8 cellular contexts compared by ENCODE assay signal in genomic region chr3:4302747-4303146, GRCh38. TPM values are rescaled to one million over a fixed set of nuclear protein-coding genes. Genes with fewer than 3 reads are reported as not detected.
DNase-seq lines count a peak whose midpoint lies in the region; ATAC-seq and TF ChIP-seq lines count a peak whose summit lies in the region.

No MANE protein-coding gene starts in this region.

- ATAC-seq in HG03378 (IDR thresholded peaks at IDR 0.05; ENCODE audit: unreplicated experiment), result peak; percentile 4

- POLR2A ChIA-PET in AG04449 (lab: Yijun Ruan, JAX), result no interaction called here

- H3K27ac ChIP-seq in breast epithelium (peak overlapping the region; percentile 95 to 97), mucosa of rectum (ENCODE audit: low read depth in 2 of 2, low read length in 2 of 2) (peak overlapping the region; percentile 81 to 92)

- TF ChIP-seq POLR2A in breast epithelium (IDR thresholded peaks at IDR 0.05), result no peak

- H3K4me3 ChIP-seq in AG04449 (ENCODE audit: low read depth, low read length) (peak overlapping the region; percentile 83), breast epithelium (peak overlapping the region; percentile 68 to 84 (median 71)), mucosa of rectum (ENCODE audit: low read length in 2 of 2) (peak overlapping the region; percentile 71 to 98)

- DNase-seq in AG04449 (ENCODE audit: low read depth, low spot score) (no peak), breast epithelium (ENCODE audit: low spot score in 2 of 2) (no peak), GF-D8 (lab: John Stamatoyannopoulos, UW) (no peak), NCI-H510A (lab: John Stamatoyannopoulos, UW) (no peak), NCI-H187 (lab: John Stamatoyannopoulos, UW) (no peak), NCI-H1417 treated with DMSO at 0.1 percent for 48 hours (lab: John Stamatoyannopoulos, UW) (no peak)

- H3K9me3 ChIP-seq in breast epithelium (no peaks in the 10 kb centered on the region), mucosa of rectum (ENCODE audit: control insufficient read depth in 2 of 2, low read length in 2 of 2) (no peaks in the 10 kb centered on the region)

- H3K27me3 ChIP-seq in breast epithelium (no peaks in the 10 kb centered on the region), mucosa of rectum (ENCODE audit: control insufficient read depth in 2 of 2, insufficient read depth in 2 of 2, low read length in 2 of 2) (no peaks in the 10 kb centered on the region)

- TF ChIP-seq CTCF in AG04449 (IDR thresholded peaks at IDR 0.05; ENCODE audit: insufficient read depth, low read length, missing control alignments), result no peak
- TF ChIP-seq CTCF in breast epithelium (IDR thresholded peaks at IDR 0.05), result no peak

- intact Hi-C loops in breast epithelium (cut with DNase I; ENCODE audit: low total_unique reads), result no loop called here

- H3K4me1 ChIP-seq in breast epithelium, result peaks cover 0 to 4% of the 10 kb centered on the region in 2 donors
- peaks cover 0 to 7% of the 10 kb centered on the region in 2 donors for H3K4me1 ChIP-seq in mucosa of rectum (ENCODE audit: control insufficient read depth in 2 of 2, insufficient read depth in 2 of 2, low read length in 2 of 2)

- H3K36me3 ChIP-seq in breast epithelium, result no peaks in the 10 kb centered on the region
- no peaks in the 10 kb centered on the region for H3K36me3 ChIP-seq in mucosa of rectum (ENCODE audit: control insufficient read depth in 2 of 2, insufficient read depth in 2 of 2, low read length in 2 of 2)

- peak overlapping the region in 1 of 2 donors; percentile 70 for H3K9ac ChIP-seq in mucosa of rectum (ENCODE audit: low read depth in 1 of 2, low read length in 2 of 2)

- CTCF ChIA-PET in AG04449 (lab: Yijun Ruan, JAX), result interaction anchor here (1.8 kb wide), 1 partner anchor 10 kb away, joined by 5 read pairs; no protein-coding TSS in a partner anchor

RNA-seq across cellular contexts. Expression of gene SETMAR, which starts 0.4 kb away (rescaled TPM):
- 10 to 100 TPM; 35.1 to 58.7 (median 46.7) TPM for total RNA-seq in breast epithelium
